In the genomic region with DNA sequence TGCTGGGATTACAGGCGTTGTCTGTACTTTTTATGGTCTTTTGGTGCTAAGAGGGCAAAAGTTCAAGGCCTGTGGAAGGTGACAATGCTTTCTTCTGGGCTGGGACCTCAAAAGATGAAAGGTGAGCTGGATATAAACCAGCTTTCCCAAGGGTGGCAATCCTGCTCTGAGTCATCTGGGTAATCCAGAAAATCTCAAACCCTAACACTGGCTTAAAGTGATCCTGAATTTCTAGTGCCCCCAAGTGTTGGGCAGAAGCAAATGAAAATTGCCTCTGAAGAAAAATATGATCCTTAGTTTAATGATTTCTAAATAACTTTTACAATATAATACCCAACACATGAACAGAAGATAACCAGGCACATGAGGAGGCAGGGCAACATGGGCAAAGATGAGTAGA, we compare ENCODE assay signal across 8 cellular contexts.
A peak's percentile ranks its signal among the peaks of the same experiment; 100 is the strongest.
DNase-seq lines count a peak whose midpoint lies in the region; ATAC-seq, FAIRE-seq and TF ChIP-seq lines count a peak whose summit lies in the region.
"Not testable (repeated sequence)": the region's sequence is repeated elsewhere in the genome, so short reads cannot be mapped to it uniquely, and the experiment has no call there.

No MANE protein-coding gene starts in this region.

- not testable (repeated sequence) for H2AK5ac ChIP-seq in IMR-90 (ENCODE audit: low read depth, low read length); H1 (ENCODE audit: low read depth, low read length)

- not testable (repeated sequence) for H3K9me1 ChIP-seq in IMR-90 (ENCODE audit: insufficient read depth, low read length); keratinocyte (ENCODE audit: control insufficient read depth, extremely low read depth, insufficient read depth, low read length)

- H3K4me1 Mint-ChIP-seq in GM23338, WTC11: not testable (repeated sequence)

- H2BK15ac ChIP-seq in IMR-90 (ENCODE audit: low read depth, low read length); H1 (ENCODE audit: low read length): not testable (repeated sequence)

- TF ChIP-seq POLR2A in IMR-90 (IDR thresholded peaks at IDR 0.05; ENCODE audit: low read depth, low read length); H1 (IDR thresholded peaks at IDR 0.05; ENCODE audit: control extremely low read depth in 1 of 2, low read depth in 2 of 2, low read length in 2 of 2); right lobe of liver (IDR thresholded peaks at IDR 0.05): not testable (repeated sequence)

- not testable (repeated sequence) for H3K27ac ChIP-seq in GM23338 (ENCODE audit: low read depth); IMR-90 (ENCODE audit: insufficient read depth, low read length); PC-3 (ENCODE audit: low read length); H1 (ENCODE audit: low read depth, low read length); keratinocyte (ENCODE audit: control insufficient read depth, insufficient read depth, low read length); right lobe of liver

- no CpG with 5 or more reads among the region's 1 CpG for WGBS in IMR-90 (ENCODE audit: extremely low coverage in 2 of 2, insufficient read length in 1 of 2), 2 experiments
- WGBS in H1 (ENCODE audit: extremely low coverage in 1 of 2, insufficient coverage in 1 of 2, insufficient read length in 1 of 2, insufficient replicate concordance in 2 of 2, low coverage in 1 of 2, low lambda C conversion rate in 2 of 2, missing lambda C conversion rate in 1 of 2), 2 experiments: no CpG with 5 or more reads among the region's 1 CpG
- no CpG with 5 or more reads among the region's 1 CpG for WGBS in right lobe of liver (ENCODE audit: insufficient coverage, low coverage, low lambda C conversion rate, missing lambda C conversion rate)

- CTCF ChIA-PET in IMR-90 (lab: Yijun Ruan, JAX); PC-3 (lab: Charles Lee); WTC11 (lab: Charles Lee); H1 (lab: Charles Lee; ENCODE audit: partially characterized antibody): not testable (repeated sequence)

- BruUV-seq in IMR-90 (replicated peaks; lab: Mats Ljungman, UMichigan); PC-3 (replicated peaks; lab: Mats Ljungman, UMichigan): not testable (repeated sequence)

- in situ Hi-C loops in IMR-90 (cut with MboI; ENCODE audit: low sequenced_read_pairs): not testable (repeated sequence)

- POLR2A ChIA-PET in IMR-90 (lab: Charles Lee; ENCODE audit: unreplicated experiment); PC-3 (lab: Charles Lee; ENCODE audit: unreplicated experiment); WTC11 (lab: Charles Lee); H1 (lab: Charles Lee; ENCODE audit: partially characterized antibody): not testable (repeated sequence)

- not testable (repeated sequence) for H3K23me2 ChIP-seq in H1 (ENCODE audit: low read depth, low read length)

- H3K9me3 Mint-ChIP-seq in GM23338, WTC11: not testable (repeated sequence)

- H3K36me3 ChIP-seq in GM23338 (ENCODE audit: insufficient read depth); IMR-90 (ENCODE audit: control insufficient read depth, insufficient read depth, low read length); PC-3 (ENCODE audit: low read depth, low read length); H1 (ENCODE audit: control insufficient read depth in 2 of 4, insufficient read depth in 4 of 4, low read length in 3 of 4); keratinocyte (ENCODE audit: control insufficient read depth in 2 of 2, extremely low read depth in 1 of 2, insufficient read depth in 2 of 2, low read length in 2 of 2); right lobe of liver: not testable (repeated sequence)

- H3K79me2 ChIP-seq in GM23338 (replicated peaks; ENCODE audit: insufficient read depth); PC-3 (ENCODE audit: low read length); H1 (ENCODE audit: control insufficient read depth in 1 of 2, insufficient read depth in 2 of 2, low read length in 2 of 2); keratinocyte (ENCODE audit: control insufficient read depth, insufficient read depth, low read length): not testable (repeated sequence)

- not testable (repeated sequence) for H2BK20ac ChIP-seq in IMR-90 (ENCODE audit: low read depth, low read length); H1 (ENCODE audit: low read length)

- H4K91ac ChIP-seq in IMR-90 (ENCODE audit: insufficient read depth, low read depth, low read length); H1 (replicated peaks; ENCODE audit: insufficient read length, low read length): not testable (repeated sequence)

- dilution Hi-C loops in IMR-90 (cut with HindIII; ENCODE audit: low sequenced_read_pairs, unreplicated experiment); keratinocyte (cut with MboI; ENCODE audit: extremely low pct_ligation_motif_present, low sequenced_read_pairs): not testable (repeated sequence)

- DNase-seq in GM23338 (ENCODE audit: low spot score); IMR-90; PC-3; WTC11 (ENCODE audit: low spot score); H1 (ENCODE audit: low read depth in 1 of 2, low spot score in 2 of 2); keratinocyte (ENCODE audit: low read depth, low spot score); left lobe of liver (ENCODE audit: low spot score); right lobe of liver: not testable (repeated sequence)

- H2AFZ ChIP-seq in GM23338; IMR-90 (replicated peaks; ENCODE audit: low read length, poor library complexity); PC-3 (ENCODE audit: low read length); H1 (ENCODE audit: low read length); keratinocyte (ENCODE audit: control insufficient read depth, low read length): not testable (repeated sequence)

- H3K4me1 ChIP-seq in GM23338 (ENCODE audit: insufficient read depth); IMR-90 (ENCODE audit: control insufficient read depth, insufficient read depth, low read length); PC-3 (ENCODE audit: insufficient read depth, low read length); H1 (replicated peaks in 1 of 4; ENCODE audit: control insufficient read depth in 3 of 4, insufficient read depth in 4 of 4, low read length in 3 of 4); keratinocyte (ENCODE audit: control insufficient read depth, extremely low read depth, insufficient read depth, low read length); right lobe of liver: not testable (repeated sequence)

- not testable (repeated sequence) for TF ChIP-seq RAD21 in IMR-90 (IDR thresholded peaks at IDR 0.05; ENCODE audit: low read length); H1 (IDR thresholded peaks at IDR 0.05 in 1 of 2, conservative IDR thresholded peaks at IDR 0.05 in 1 of 2; ENCODE audit: low read depth in 2 of 2, low read length in 2 of 2)

- H3K23ac ChIP-seq in IMR-90 (ENCODE audit: low read depth, low read length); H1 (ENCODE audit: insufficient read length): not testable (repeated sequence)

- not testable (repeated sequence) for H3K18ac ChIP-seq in IMR-90 (ENCODE audit: low read depth, low read length); H1 (ENCODE audit: extremely low read depth, low read length)

- H3K9me3 ChIP-seq in IMR-90 (ENCODE audit: control insufficient read depth, insufficient read depth, low read length); PC-3 (ENCODE audit: low read length); H1 (ENCODE audit: insufficient read depth in 2 of 2, low read depth in 1 of 2, low read length in 1 of 2); keratinocyte (ENCODE audit: control insufficient read depth, low read depth, low read length); right lobe of liver: not testable (repeated sequence)

- not testable (repeated sequence) for H3K27me3 ChIP-seq in GM23338 (ENCODE audit: insufficient read depth); IMR-90 (ENCODE audit: control insufficient read depth, insufficient read depth, low read length); PC-3 (ENCODE audit: low read length); H1 (replicated peaks in 1 of 4; ENCODE audit: control insufficient read depth in 3 of 4, extremely low read depth in 1 of 4, insufficient read depth in 3 of 4, low read length in 3 of 4); keratinocyte (ENCODE audit: control insufficient read depth, extremely low read depth, insufficient read depth, low read length); right lobe of liver

- H2BK5ac ChIP-seq in IMR-90 (ENCODE audit: low read depth, low read length, poor library complexity, severe bottlenecking); H1 (ENCODE audit: low read depth, low read length): not testable (repeated sequence)

- ATAC-seq in GM23338: peak; percentile 35; the same call in 1 of the 3 replicates
- ATAC-seq in IMR-90 (ENCODE audit: low read depth): peak; percentile 40; the same call in 1 of the 2 replicates
- peak; percentile 38; the same call in 1 of the 2 replicates for ATAC-seq in PC-3
- ATAC-seq in WTC11: peak; percentile 60
- ATAC-seq in left lobe of liver: peak; percentile 78
- peak; percentile 47 to 81 (median 58) for ATAC-seq in right lobe of liver

- H4K20me1 ChIP-seq in GM23338 (replicated peaks; ENCODE audit: insufficient read depth); IMR-90 (ENCODE audit: insufficient read depth, low read length); PC-3 (ENCODE audit: low read length); H1 (replicated peaks in 1 of 2; ENCODE audit: control insufficient read depth in 1 of 2, insufficient read depth in 2 of 2, low read length in 2 of 2); keratinocyte (ENCODE audit: control insufficient read depth, extremely low read depth, insufficient read depth, low read length): not testable (repeated sequence)

- H4K5ac ChIP-seq in IMR-90 (ENCODE audit: low read depth, low read length); H1 (ENCODE audit: insufficient read length, low read depth, low read length): not testable (repeated sequence)

- not testable (repeated sequence) for H3K9ac ChIP-seq in IMR-90 (ENCODE audit: low read depth, low read length); PC-3 (ENCODE audit: low read length); H1 (replicated peaks in 1 of 4; ENCODE audit: extremely low read depth in 1 of 4, low read depth in 3 of 4, low read length in 3 of 4); keratinocyte (ENCODE audit: control insufficient read depth, extremely low read depth, insufficient read depth, low read length)

- not testable (repeated sequence) for H2BK120ac ChIP-seq in IMR-90 (ENCODE audit: low read depth, low read length); H1 (replicated peaks; ENCODE audit: low read depth, low read length)

- H2AK9ac ChIP-seq in IMR-90 (replicated peaks; ENCODE audit: low read depth, low read length, poor library complexity): not testable (repeated sequence)

- not testable (repeated sequence) for TF ChIP-seq CTCF in GM23338 (conservative IDR thresholded peaks at IDR 0.05; ENCODE audit: low read depth in 2 of 2); IMR-90 (conservative IDR thresholded peaks at IDR 0.05; ENCODE audit: low read depth, low read length); PC-3 (conservative IDR thresholded peaks at IDR 0.05; ENCODE audit: low read depth, low read length); WTC11 (IDR thresholded peaks at IDR 0.05); H1 (IDR thresholded peaks at IDR 0.05; ENCODE audit: control extremely low read depth in 1 of 3, insufficient read depth in 1 of 3, low read depth in 1 of 3, low read length in 3 of 3); keratinocyte (optimal IDR thresholded peaks at IDR 0.05 in 1 of 3, IDR thresholded peaks at IDR 0.05 in 1 of 3, conservative IDR thresholded peaks at IDR 0.05 in 1 of 3; ENCODE audit: extremely low read depth in 1 of 3, insufficient read depth in 2 of 3, low read length in 3 of 3); right lobe of liver (IDR thresholded peaks at IDR 0.05)

- H3K56ac ChIP-seq in IMR-90 (ENCODE audit: extremely low read depth, insufficient read depth, low read length); H1 (replicated peaks; ENCODE audit: insufficient read length, low read depth, low read length): not testable (repeated sequence)

- H3K14ac ChIP-seq in IMR-90 (replicated peaks; ENCODE audit: low read depth, low read length); H1 (ENCODE audit: insufficient read length): not testable (repeated sequence)

- TF ChIP-seq EP300 in H1 (IDR thresholded peaks at IDR 0.05; ENCODE audit: borderline replicate concordance in 1 of 2, low read depth in 2 of 2, low read length in 2 of 2): not testable (repeated sequence)

- not testable (repeated sequence) for H3K36me3 Mint-ChIP-seq in GM23338 (ENCODE audit: low read depth); WTC11

- H3K27me3 Mint-ChIP-seq in GM23338 (ENCODE audit: insufficient read depth, low read depth, poor library complexity); WTC11 (ENCODE audit: low read depth): not testable (repeated sequence)

- H3F3A ChIP-seq in GM23338 (replicated peaks; ENCODE audit: low read depth); PC-3 (ENCODE audit: low read length, unreplicated experiment): not testable (repeated sequence)

- not testable (repeated sequence) for H3K9me2 ChIP-seq in GM23338 (ENCODE audit: insufficient read depth); PC-3 (replicated peaks; ENCODE audit: low read length)

- intact Hi-C loops in IMR-90 (cut with micrococcal nuclease); PC-3 (cut with micrococcal nuclease); right lobe of liver (cut with DNase I): not testable (repeated sequence)

- not testable (repeated sequence) for H3K4me3 Mint-ChIP-seq in GM23338, WTC11

- not testable (repeated sequence) for H3K4ac ChIP-seq in IMR-90 (ENCODE audit: low read depth, low read length); H1 (replicated peaks; ENCODE audit: insufficient read length, low read depth, low read length)

- not testable (repeated sequence) for H4K8ac ChIP-seq in IMR-90 (ENCODE audit: low read depth in 2 of 2, low read length in 2 of 2); H1 (ENCODE audit: extremely low read depth, insufficient read depth, low read length)

- not testable (repeated sequence) for H3K27ac Mint-ChIP-seq in GM23338, WTC11

- not testable (repeated sequence) for H3K4me2 ChIP-seq in GM23338; IMR-90 (ENCODE audit: low read depth, low read length); PC-3 (ENCODE audit: low read length); H1 (ENCODE audit: insufficient read depth in 1 of 2, low read depth in 2 of 2, low read length in 2 of 2); keratinocyte (ENCODE audit: control insufficient read depth, extremely low read depth, insufficient read depth, low read depth, low read length)

- H3K79me1 ChIP-seq in IMR-90 (ENCODE audit: low read depth in 1 of 2, low read length in 2 of 2); H1 (ENCODE audit: low read depth, low read length): not testable (repeated sequence)

- H2BK12ac ChIP-seq in H1 (ENCODE audit: low read depth, low read length): not testable (repeated sequence)

- not testable (repeated sequence) for H3K4me3 ChIP-seq in GM23338; IMR-90 (ENCODE audit: insufficient read depth, low read depth, low read length); PC-3 (ENCODE audit: low read length); H1 (ENCODE audit: extremely low read depth in 1 of 4, insufficient read depth in 2 of 4, low read depth in 3 of 4, low read length in 4 of 4); keratinocyte (ENCODE audit: control insufficient read depth in 2 of 3, extremely low read depth in 1 of 3, insufficient read depth in 2 of 3, low read depth in 1 of 3, low read length in 3 of 3); right lobe of liver

- FAIRE-seq in H1 (lab: Jason Lieb, UNC): peak; percentile 32
- peak; percentile 23 for FAIRE-seq in keratinocyte (lab: Jason Lieb, UNC)
